In the genomic region with DNA sequence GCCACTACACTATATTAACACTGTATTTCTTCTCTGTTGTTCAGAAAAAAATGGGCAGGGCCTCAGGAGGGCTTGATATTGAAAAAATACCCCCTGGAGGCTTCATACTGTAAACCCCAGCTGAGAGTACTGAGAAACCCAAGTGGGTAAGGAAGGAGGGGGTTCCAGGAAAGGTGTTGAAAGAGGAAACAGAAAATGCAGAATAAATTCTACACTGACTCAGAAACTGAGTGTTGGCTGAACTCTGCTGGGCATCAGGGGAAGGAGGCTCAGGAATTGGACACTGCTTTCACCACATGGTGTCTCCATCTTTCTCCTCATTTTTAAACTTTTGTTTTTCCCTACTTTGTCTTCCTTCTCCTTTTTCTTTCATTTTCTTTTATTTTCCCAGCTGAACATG, we compare ENCODE assay signal across 17 cellular contexts.
DNase-seq lines count a peak whose midpoint lies in the region; ATAC-seq and TF ChIP-seq lines count a peak whose summit lies in the region.
"Had no signal": no experiment of that assay in that cellular context is flagged by ENCODE, and none has a peak within 500 bp of the region (broad histone marks: within the 10 kb centered on the region; RNA-seq: fewer than 3 reads in every experiment).

No MANE protein-coding gene starts in this region.

- peak overlapping the region; percentile 69 for H3K9ac ChIP-seq in adipocyte (ENCODE audit: low read length)

- H3K27me3 ChIP-seq in CD4-positive, CD25-positive, alpha-beta regulatory T cell (ENCODE audit: control insufficient read depth, insufficient read depth, low read length): no peaks in the 10 kb centered on the region
- no peaks in the 10 kb centered on the region for H3K27me3 ChIP-seq in adipocyte (replicated peaks; ENCODE audit: control insufficient read depth, insufficient read depth, low read length)
- H3K27me3 ChIP-seq in kidney epithelial cell (ENCODE audit: control insufficient read depth, insufficient read depth, low read length): no peaks in the 10 kb centered on the region
- no peaks in the 10 kb centered on the region for H3K27me3 ChIP-seq in WERI-Rb-1 (ENCODE audit: insufficient read depth, low read depth, severe bottlenecking)
- H3K27me3 ChIP-seq: esophagus muscularis mucosa had no signal

- DNase-seq in CD4-positive, CD25-positive, alpha-beta regulatory T cell: peak in 1 of 3 donors; percentile 86
- peak; percentile 49 for DNase-seq in adipocyte (ENCODE audit: low read depth)
- no peak for DNase-seq in kidney epithelial cell (ENCODE audit: low read depth)
- DNase-seq in WERI-Rb-1: no peak
- DNase-seq in coronary artery (ENCODE audit: low spot score): no peak
- DNase-seq: activated CD4-positive, alpha-beta T cell treated with anti-CD3 and anti-CD28 coated beads, Interleukin-2, amount 50 U/mL, for 48 hours; amygdala; DMS 273 treated with DMSO at 0.1 percent for 48 hours; NCI-H446 treated with DMSO at 0.1 percent for 48 hours; nucleus accumbens; stimulated activated CD4-positive, alpha-beta T cell treated with anti-CD3 and anti-CD28 coated beads, Interleukin-4, amount 100 ng/mL, for 4 hours had no signal

- no peaks in the 10 kb centered on the region for H3K27me3 Mint-ChIP-seq in CD4-positive, CD25-positive, alpha-beta regulatory T cell

- peak overlapping the region in 2 of 3 donors; percentile 49 to 52 for H3K27ac Mint-ChIP-seq in CD4-positive, CD25-positive, alpha-beta regulatory T cell

- no peak overlapping the region for H3K4me3 ChIP-seq in CD4-positive, CD25-positive, alpha-beta regulatory T cell (ENCODE audit: low read depth, low read length)
- H3K4me3 ChIP-seq in adipocyte (ENCODE audit: low read length) (no peak overlapping the region), kidney epithelial cell (ENCODE audit: low read depth, low read length) (no peak overlapping the region), WERI-Rb-1 (ENCODE audit: low read depth, low read length) (no peak overlapping the region), coronary artery (no peak overlapping the region)
- H3K4me3 ChIP-seq: esophagus muscularis mucosa, K562 had no signal

- H3K27ac ChIP-seq in CD4-positive, CD25-positive, alpha-beta regulatory T cell (ENCODE audit: insufficient read depth, low read length, poor library complexity, severe bottlenecking): no peak overlapping the region
- H3K27ac ChIP-seq in KOPT-K1 (ENCODE audit: low read depth, low read length, poor library complexity, severe bottlenecking) (peak overlapping the region; percentile 20), WERI-Rb-1 (no peak overlapping the region), coronary artery (no peak overlapping the region)
- H3K27ac ChIP-seq: esophagus muscularis mucosa had no signal

- H3K36me3 Mint-ChIP-seq in CD4-positive, CD25-positive, alpha-beta regulatory T cell: peaks cover 9% of the 10 kb centered on the region

- no peaks in the 10 kb centered on the region for H3K9me3 ChIP-seq in CD4-positive, CD25-positive, alpha-beta regulatory T cell (ENCODE audit: control insufficient read depth in 2 of 2, low read length in 2 of 2)
- H3K9me3 ChIP-seq in KOPT-K1 (ENCODE audit: insufficient read depth, low read length, poor library complexity, severe bottlenecking) (no peaks in the 10 kb centered on the region), adipocyte (ENCODE audit: control insufficient read depth, low read length) (no peaks in the 10 kb centered on the region), WERI-Rb-1 (ENCODE audit: severe bottlenecking) (peaks cover 5% of the 10 kb centered on the region)
- H3K9me3 ChIP-seq: esophagus muscularis mucosa had no signal

- H3K36me3 ChIP-seq in CD4-positive, CD25-positive, alpha-beta regulatory T cell (ENCODE audit: control insufficient read depth, insufficient read depth, low read length): no peaks in the 10 kb centered on the region
- H3K36me3 ChIP-seq in KOPT-K1 (ENCODE audit: insufficient read depth, low read length) (no peaks in the 10 kb centered on the region), adipocyte (ENCODE audit: control insufficient read depth, insufficient read depth, low read length, severe bottlenecking) (no peaks in the 10 kb centered on the region), kidney epithelial cell (ENCODE audit: control insufficient read depth, insufficient read depth, low read length) (no peaks in the 10 kb centered on the region), WERI-Rb-1 (peaks cover 4% of the 10 kb centered on the region; the same call in 1 of the 2 replicates)
- H3K36me3 ChIP-seq: esophagus muscularis mucosa had no signal

- H3K4me1 ChIP-seq in CD4-positive, CD25-positive, alpha-beta regulatory T cell (ENCODE audit: control insufficient read depth, insufficient read depth, low read length, poor library complexity, severe bottlenecking): no peaks in the 10 kb centered on the region
- H3K4me1 ChIP-seq in adipocyte (ENCODE audit: control insufficient read depth, insufficient read depth, low read length): peaks cover 12% of the 10 kb centered on the region

- peak overlapping the region in 1 of 4 donors; percentile 4 for H3K4me3 Mint-ChIP-seq in CD4-positive, CD25-positive, alpha-beta regulatory T cell

- TF ChIP-seq CTCF in kidney epithelial cell (IDR thresholded peaks at IDR 0.05; ENCODE audit: insufficient read depth, low read length, poor library complexity, severe bottlenecking): peak; percentile 40
- no peak for TF ChIP-seq CTCF in WERI-Rb-1 (IDR thresholded peaks at IDR 0.05; ENCODE audit: low read depth, low read length)
- TF ChIP-seq CTCF in coronary artery (IDR thresholded peaks at IDR 0.05): no peak

- H3K9me3 Mint-ChIP-seq in CD4-positive, CD25-positive, alpha-beta regulatory T cell: no peaks in the 10 kb centered on the region

- H3K4me1 Mint-ChIP-seq in CD4-positive, CD25-positive, alpha-beta regulatory T cell: peaks cover 4 to 25% (median 9%) of the 10 kb centered on the region in 4 donors

- peak in 1 of 2 donors; percentile 34 for ATAC-seq in CD4-positive, CD25-positive, alpha-beta regulatory T cell (ENCODE audit: low read depth in 2 of 2)
- ATAC-seq in GM19397 (IDR thresholded peaks at IDR 0.05; ENCODE audit: unreplicated experiment): no peak
- ATAC-seq in GM18511 (IDR thresholded peaks at IDR 0.05; ENCODE audit: unreplicated experiment): no peak
- ATAC-seq: K562, left lobe of liver had no signal
